Comparison of ENCODE assay signal across 8 cellular contexts in genomic region chr19:56567274-56568120, GRCh38. TPM values are rescaled to one million over a fixed set of nuclear protein-coding genes. Genes with fewer than 3 reads are reported as not detected.
DNase-seq lines count a peak whose midpoint lies in the region; ATAC-seq and TF ChIP-seq lines count a peak whose summit lies in the region.

TSS of gene ZNF470 (plus strand) at chr19:56567468. CDS start at chr19:56570312, 2,844 bp downstream.

- peak within 1 kb of the TSS; percentile 90 for H3K27ac Mint-ChIP-seq in endodermal cell

- H2BK5ac ChIP-seq in mesendoderm (ENCODE audit: low read length) = no peak within 1 kb of the TSS

- no peak within 1 kb of the TSS for H2BK15ac ChIP-seq in mesendoderm (replicated peaks; ENCODE audit: low read depth)

- 6 to 19% methylated on average over 17 to 66 of the region's 66 CpGs for WGBS in endodermal cell (ENCODE audit: insufficient coverage in 1 of 2, insufficient read length in 1 of 2), 2 experiments
- WGBS in mesendoderm (ENCODE audit: extremely low coverage, insufficient coverage, low lambda C conversion rate) = no CpG with 5 or more reads among the region's 66 CpGs

- H3K4me3 Mint-ChIP-seq in endodermal cell = peak within 1 kb of the TSS; percentile 98

- peaks cover 92% of the 10 kb centered on the region for H3K9me3 Mint-ChIP-seq in endodermal cell

- peak within 1 kb of the TSS; percentile 82 for H3K4me2 ChIP-seq in mesendoderm (ENCODE audit: low read length)

- no peaks in the 10 kb centered on the region for H3K4me1 ChIP-seq in endodermal cell (ENCODE audit: control insufficient read depth, insufficient read depth, low read length)
- H3K4me1 ChIP-seq in mesendoderm (ENCODE audit: control insufficient read depth, low read depth, low read length) = peaks cover 3% of the 10 kb centered on the region

- no peak for TF ChIP-seq CTCF in AG09319 (IDR thresholded peaks at IDR 0.05; ENCODE audit: low read depth, low read length)
- no peak for TF ChIP-seq CTCF in endodermal cell (conservative IDR thresholded peaks at IDR 0.05)

- H3K4me3 ChIP-seq in endodermal cell (ENCODE audit: low read length) (peak within 1 kb of the TSS; percentile 90), mesendoderm (ENCODE audit: low read length) (peak within 1 kb of the TSS; percentile 79)

- H3K9ac ChIP-seq in endodermal cell (ENCODE audit: extremely low read depth, low read length, poor library complexity, severe bottlenecking) (no peak within 1 kb of the TSS), mesendoderm (ENCODE audit: low read length) (peak within 1 kb of the TSS; percentile 84)

- no peaks in the 10 kb centered on the region for H3K4me1 Mint-ChIP-seq in endodermal cell

- no peaks in the 10 kb centered on the region for H3K79me1 ChIP-seq in mesendoderm (ENCODE audit: low read length)

- H4K5ac ChIP-seq in mesendoderm (ENCODE audit: low read length) = no peak within 1 kb of the TSS

- no peak within 1 kb of the TSS for H2AK5ac ChIP-seq in mesendoderm (ENCODE audit: low read length)

- peak within 1 kb of the TSS; percentile 93 for H3K56ac ChIP-seq in mesendoderm (ENCODE audit: low read length)

- H3K4ac ChIP-seq in mesendoderm (ENCODE audit: low read depth, low read length) = no peak within 1 kb of the TSS

- ATAC-seq in GM19025 (IDR thresholded peaks at IDR 0.05; ENCODE audit: low read depth, unreplicated experiment) (peak; percentile 95), HG03280 (IDR thresholded peaks at IDR 0.05; ENCODE audit: unreplicated experiment) (peak; percentile 98)

- H3K27me3 ChIP-seq in endodermal cell (ENCODE audit: control insufficient read depth, insufficient read depth, low read length, poor library complexity, severe bottlenecking) (no peaks in the 10 kb centered on the region), mesendoderm (ENCODE audit: insufficient read depth, low read length, poor library complexity) (no peaks in the 10 kb centered on the region)

- peaks cover 62% of the 10 kb centered on the region for H3K36me3 Mint-ChIP-seq in endodermal cell (ENCODE audit: low read depth)

- peak within 1 kb of the TSS; percentile 41 for H3K18ac ChIP-seq in mesendoderm (ENCODE audit: low read length)

- H3K79me2 ChIP-seq in mesendoderm (ENCODE audit: control insufficient read depth, insufficient read depth, low read length) = no peaks in the 10 kb centered on the region

- H3K27ac ChIP-seq in endodermal cell (ENCODE audit: low read depth, low read length) = no peak within 1 kb of the TSS
- H3K27ac ChIP-seq in mesendoderm (ENCODE audit: low read depth, low read length) = peak within 1 kb of the TSS; percentile 6

- H4K8ac ChIP-seq in mesendoderm (ENCODE audit: low read depth, low read length) = no peak within 1 kb of the TSS

- H2BK120ac ChIP-seq in mesendoderm (ENCODE audit: low read depth, low read length) = no peak within 1 kb of the TSS

- H3K9me3 ChIP-seq in endodermal cell (ENCODE audit: control insufficient read depth, low read length) = peaks cover 87% of the 10 kb centered on the region

- H3K23ac ChIP-seq in mesendoderm (ENCODE audit: low read length) = no peak within 1 kb of the TSS

- H3K27me3 Mint-ChIP-seq in endodermal cell (ENCODE audit: insufficient read depth) = no peaks in the 10 kb centered on the region

- DNase-seq in AG09319 (ENCODE audit: extremely low read depth, low read depth) = peak; percentile 67
- DNase-seq in NCI-H82 (lab: John Stamatoyannopoulos, UW) = peak; percentile 95
- peak; percentile 65 for DNase-seq in activated CD8-positive, alpha-beta memory T cell treated with anti-CD3 and anti-CD28 coated beads, Interleukin-2, amount 50 U/mL, for 24 hours (ENCODE audit: extremely low read depth)
- peak; percentile 96 for DNase-seq in endodermal cell
- DNase-seq in mesendoderm = peak; percentile 96
- DNase-seq in stimulated activated CD8-positive, alpha-beta memory T cell treated with anti-CD3 and anti-CD28 coated beads, Interleukin-12 subunit alpha, Interleukin-12 subunit beta, amount 100 ng/mL, for 24 hours (ENCODE audit: extremely low read depth) = peak; percentile 76

- H3K36me3 ChIP-seq in endodermal cell (ENCODE audit: control insufficient read depth, insufficient read depth, low read length) = peaks cover 37% of the 10 kb centered on the region
- peaks cover 3% of the 10 kb centered on the region for H3K36me3 ChIP-seq in mesendoderm (ENCODE audit: control insufficient read depth, insufficient read depth, low read length)

RNA-seq across cellular contexts. Expression of gene ZNF470, which starts in this region (rescaled TPM):
- total RNA-seq in endodermal cell = 1 to 10 TPM; 6.7 to 8.1 TPM
- 4.6 TPM for polyA plus RNA-seq in endodermal cell (2013, experiment 1 of 2)
- 4.8 TPM for polyA plus RNA-seq in endodermal cell (2013, experiment 2 of 2)
- 4.7 TPM for polyA plus RNA-seq in mesendoderm (2013, experiment 1 of 2)
- 4.6 TPM for polyA plus RNA-seq in mesendoderm (2013, experiment 2 of 2)
